In the genomic region with DNA sequence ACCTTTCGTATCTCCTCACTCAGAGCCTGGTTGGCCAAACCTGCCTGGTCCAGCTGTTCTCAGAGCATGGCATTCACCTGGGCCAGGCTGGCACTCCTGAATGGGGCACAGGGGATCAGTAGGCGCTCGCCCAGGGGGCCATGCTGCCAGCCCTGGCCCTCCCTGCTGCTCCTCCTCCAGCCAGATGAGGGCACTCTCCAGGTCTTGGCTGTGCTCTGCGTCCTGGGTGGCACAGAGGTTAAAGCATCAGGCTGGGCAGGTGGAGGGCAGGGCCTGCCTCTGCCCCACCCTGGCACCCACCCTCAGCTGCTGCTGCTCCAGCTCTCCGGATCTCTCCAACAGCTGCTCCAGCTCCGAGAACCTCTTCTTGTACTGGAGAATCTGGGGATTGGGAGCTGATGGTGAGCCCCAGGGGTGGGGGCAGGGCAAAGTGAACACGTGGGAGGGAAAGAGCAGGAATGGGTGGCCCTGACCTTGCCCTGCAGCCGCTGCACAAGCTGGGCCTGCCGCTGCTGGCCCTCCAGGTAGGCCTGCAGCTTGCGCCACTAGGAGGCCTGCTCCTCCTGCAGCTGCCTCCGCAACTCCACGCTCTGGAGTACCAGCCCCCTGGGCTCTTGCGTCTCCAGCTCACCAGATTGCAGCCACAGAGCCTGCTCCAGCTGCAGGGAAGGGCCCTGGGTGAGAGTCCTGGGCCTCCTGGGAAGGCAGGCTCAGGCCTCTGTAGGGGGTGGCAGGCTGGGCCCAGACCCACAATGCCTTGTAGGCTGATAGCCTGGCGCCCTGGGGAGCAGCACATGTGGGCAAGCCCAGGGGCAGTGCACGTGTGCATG, we compare ENCODE assay signal across 9 cellular contexts. TPM values are rescaled to one million over a fixed set of nuclear protein-coding genes. Genes with fewer than 3 reads are reported as not detected.
DNase-seq lines count a peak whose midpoint lies in the region; ATAC-seq, FAIRE-seq and TF ChIP-seq lines count a peak whose summit lies in the region.
"Not testable (repeated sequence)": the region's sequence is repeated elsewhere in the genome, so short reads cannot be mapped to it uniquely, and the experiment has no call there.
"Had no signal": no experiment of that assay in that cellular context is flagged by ENCODE, and none has a peak within 500 bp of the region (broad histone marks: within the 10 kb centered on the region; RNA-seq: fewer than 3 reads in every experiment).

No MANE protein-coding gene starts in this region.

- TF ChIP-seq EP300 in HepG2 (IDR thresholded peaks at IDR 0.05; ENCODE audit: low read depth in 2 of 2, low read length in 2 of 2); HepG2 (CRISPR knock-in tag; IDR thresholded peaks at IDR 0.05; ENCODE audit: borderline replicate concordance): not testable (repeated sequence)

- not testable (repeated sequence) for H3K79me2 ChIP-seq in OCI-LY3 (ENCODE audit: low read length); HepG2 (ENCODE audit: insufficient read depth, low read length)

- peak; percentile 40 for FAIRE-seq in HepG2 (lab: Jason Lieb, UNC)

- not testable (repeated sequence) for TF ChIP-seq RAD21 in HepG2 (CRISPR knock-in tag; IDR thresholded peaks at IDR 0.05)

- H2AFZ ChIP-seq in OCI-LY3 (ENCODE audit: low read depth, low read length); HepG2 (ENCODE audit: low read length): not testable (repeated sequence)

- not testable (repeated sequence) for H3K4me1 ChIP-seq in CD8-positive, alpha-beta T cell (ENCODE audit: insufficient read depth, low read length); OCI-LY3 (ENCODE audit: low read length); HepG2 (ENCODE audit: insufficient read depth, low read length)

- H3K36me3 Mint-ChIP-seq in CD8-positive, alpha-beta T cell; activated B cell treated with CpG ODN at 0.5 μM for 24 hours (ENCODE audit: low read depth); activated naive CD8-positive, alpha-beta T cell treated with anti-CD3 and anti-CD28 coated beads, Interleukin-2, amount 10 ng/mL, durations not matched to agents 7 days and 5 days; natural killer cell: not testable (repeated sequence)

- H3K4me3 ChIP-seq in CD8-positive, alpha-beta T cell (ENCODE audit: low read depth, low read length); HepG2 (replicated peaks in 1 of 3; ENCODE audit: insufficient read depth in 1 of 3, low read depth in 2 of 3, low read length in 3 of 3): not testable (repeated sequence)
- H3K4me3 ChIP-seq in OCI-LY3 (ENCODE audit: low read length), result peak overlapping the region; percentile 53; the same call in 1 of the 2 replicates

- H3K9ac ChIP-seq in OCI-LY3 (ENCODE audit: low read length); HepG2 (ENCODE audit: insufficient read depth, low read depth, low read length): not testable (repeated sequence)

- H3K9me3 ChIP-seq in CD8-positive, alpha-beta T cell (ENCODE audit: low read length); OCI-LY3 (ENCODE audit: insufficient read depth, low read length); HepG2 (ENCODE audit: low read length): not testable (repeated sequence)

- not testable (repeated sequence) for H3K4me3 Mint-ChIP-seq in CD8-positive, alpha-beta T cell; activated B cell treated with CpG ODN at 0.5 μM for 24 hours; activated naive CD8-positive, alpha-beta T cell treated with anti-CD3 and anti-CD28 coated beads, Interleukin-2, amount 10 ng/mL, durations not matched to agents 7 days and 5 days; natural killer cell; stimulated activated naive CD8-positive, alpha-beta T cell treated with anti-CD3 and anti-CD28 coated beads, Interleukin-15, amount 100 ng/mL, for 72 hours

- in situ Hi-C loops in HepG2 (cut with HindIII; ENCODE audit: extremely low pct_ligation_motif_present, low pct_unique_long_range_greater_than_20kb), result not testable (repeated sequence)

- H4K20me1 ChIP-seq in OCI-LY3 (ENCODE audit: insufficient read depth, low read length); HepG2 (ENCODE audit: insufficient read depth, low read length): not testable (repeated sequence)

- not testable (repeated sequence) for DNase-seq in CD8-positive, alpha-beta T cell; activated B cell treated with CpG ODN at 0.5 μM for 24 hours; activated naive CD8-positive, alpha-beta T cell treated with anti-CD3 and anti-CD28 coated beads, Interleukin-2, amount 10 ng/mL, durations not matched to agents 7 days and 5 days; HepG2 (ENCODE audit: low spot score); natural killer cell; stimulated activated naive CD8-positive, alpha-beta T cell treated with anti-CD3 and anti-CD28 coated beads, Interleukin-15, amount 100 ng/mL, for 72 hours

- peak; percentile 73 for ATAC-seq in CD8-positive, alpha-beta T cell
- ATAC-seq in activated B cell treated with CpG ODN at 0.5 μM for 24 hours (ENCODE audit: low read depth) (peak; percentile 86), esophagus mucosa (peak; percentile 65), HepG2 (peak; percentile 92), natural killer cell (peak in 2 of 3 donors; percentile 31 to 46)
- peak; percentile 77 for ATAC-seq in activated naive CD8-positive, alpha-beta T cell treated with anti-CD3 and anti-CD28 coated beads, Interleukin-2, amount 10 ng/mL, durations not matched to agents 7 days and 5 days (ENCODE audit: low read depth)
- peak; percentile 81 for ATAC-seq in stimulated activated naive CD8-positive, alpha-beta T cell treated with anti-CD3 and anti-CD28 coated beads, Interleukin-15, amount 100 ng/mL, for 72 hours

- H3K9me3 Mint-ChIP-seq in CD8-positive, alpha-beta T cell; activated B cell treated with CpG ODN at 0.5 μM for 24 hours; activated naive CD8-positive, alpha-beta T cell treated with anti-CD3 and anti-CD28 coated beads, Interleukin-2, amount 10 ng/mL, durations not matched to agents 7 days and 5 days; natural killer cell; stimulated activated naive CD8-positive, alpha-beta T cell treated with anti-CD3 and anti-CD28 coated beads, Interleukin-15, amount 100 ng/mL, for 72 hours: not testable (repeated sequence)

- not testable (repeated sequence) for H3K27me3 ChIP-seq in CD8-positive, alpha-beta T cell (ENCODE audit: insufficient read depth, low read length); OCI-LY3 (ENCODE audit: low read depth, low read length); HepG2 (ENCODE audit: control insufficient read depth in 1 of 2, insufficient read depth in 2 of 2, low read length in 2 of 2)

- intact Hi-C loops in CD8-positive, alpha-beta T cell (cut with DNase I, micrococcal nuclease); activated B cell treated with CpG ODN at 0.5 μM for 24 hours (cut with micrococcal nuclease); HepG2 (cut with micrococcal nuclease; ENCODE audit: unreplicated experiment); natural killer cell (cut with micrococcal nuclease): not testable (repeated sequence)

- H3K27ac Mint-ChIP-seq in CD8-positive, alpha-beta T cell; activated B cell treated with CpG ODN at 0.5 μM for 24 hours; activated naive CD8-positive, alpha-beta T cell treated with anti-CD3 and anti-CD28 coated beads, Interleukin-2, amount 10 ng/mL, durations not matched to agents 7 days and 5 days; natural killer cell; stimulated activated naive CD8-positive, alpha-beta T cell treated with anti-CD3 and anti-CD28 coated beads, Interleukin-15, amount 100 ng/mL, for 72 hours: not testable (repeated sequence)

- not testable (repeated sequence) for H3K27me3 Mint-ChIP-seq in CD8-positive, alpha-beta T cell (ENCODE audit: low read depth); activated B cell treated with CpG ODN at 0.5 μM for 24 hours; activated naive CD8-positive, alpha-beta T cell treated with anti-CD3 and anti-CD28 coated beads, Interleukin-2, amount 10 ng/mL, durations not matched to agents 7 days and 5 days; natural killer cell (ENCODE audit: low read depth in 2 of 2); stimulated activated naive CD8-positive, alpha-beta T cell treated with anti-CD3 and anti-CD28 coated beads, Interleukin-15, amount 100 ng/mL, for 72 hours

- POLR2A ChIA-PET in CD8-positive, alpha-beta T cell (lab: Charles Lee); activated B cell treated with CpG ODN at 0.5 μM for 24 hours (lab: Charles Lee); activated naive CD8-positive, alpha-beta T cell treated with anti-CD3 and anti-CD28 coated beads, Interleukin-2, amount 10 ng/mL, durations not matched to agents 7 days and 5 days (lab: Charles Lee); HepG2 (lab: Yijun Ruan, JAX): not testable (repeated sequence)

- H3K4me1 Mint-ChIP-seq in CD8-positive, alpha-beta T cell (ENCODE audit: low read depth); activated B cell treated with CpG ODN at 0.5 μM for 24 hours; activated naive CD8-positive, alpha-beta T cell treated with anti-CD3 and anti-CD28 coated beads, Interleukin-2, amount 10 ng/mL, durations not matched to agents 7 days and 5 days; natural killer cell; stimulated activated naive CD8-positive, alpha-beta T cell treated with anti-CD3 and anti-CD28 coated beads, Interleukin-15, amount 100 ng/mL, for 72 hours: not testable (repeated sequence)

- H3K27ac ChIP-seq in CD8-positive, alpha-beta T cell (ENCODE audit: low read depth, low read length); OCI-LY3 (ENCODE audit: low read length); HepG2 (ENCODE audit: extremely low read length, insufficient read depth, low read length): not testable (repeated sequence)

- H3K4me2 ChIP-seq in OCI-LY3 (ENCODE audit: low read length) (peak overlapping the region; percentile 44; the same call in 1 of the 2 replicates), HepG2 (ENCODE audit: low read depth, low read length) (peak overlapping the region; percentile 51)

- not testable (repeated sequence) for H3K36me3 ChIP-seq in CD8-positive, alpha-beta T cell (ENCODE audit: insufficient read depth, low read length); OCI-LY3 (replicated peaks; ENCODE audit: low read depth, low read length); HepG2 (replicated peaks in 1 of 2; ENCODE audit: control insufficient read depth in 1 of 2, insufficient read depth in 2 of 2, low read length in 2 of 2)

- CTCF ChIA-PET in CD8-positive, alpha-beta T cell (lab: Charles Lee); activated B cell treated with CpG ODN at 0.5 μM for 24 hours (lab: Charles Lee); HepG2 (lab: Yijun Ruan, JAX; ENCODE audit: low intra/inter-chr PET ratio, low total read pairs): not testable (repeated sequence)

- TF ChIP-seq CTCF in CD8-positive, alpha-beta T cell (IDR thresholded peaks at IDR 0.05); OCI-LY3 (IDR thresholded peaks at IDR 0.05; ENCODE audit: low read depth, low read length); activated B cell treated with CpG ODN at 0.5 μM for 24 hours (IDR thresholded peaks at IDR 0.05); HepG2 (CRISPR knock-in tag; IDR thresholded peaks at IDR 0.05); natural killer cell (IDR thresholded peaks at IDR 0.05): not testable (repeated sequence)

- not testable (repeated sequence) for TF ChIP-seq POLR2A in HepG2 (IDR thresholded peaks at IDR 0.05; ENCODE audit: insufficient read depth in 1 of 2, low read depth in 2 of 2, low read length in 2 of 2)

- TSS peak; percentile 46 for BruUV-seq in HepG2 (replicated peaks; lab: Mats Ljungman, UMichigan)

- no CpG with 5 or more reads among the region's 15 CpGs for WGBS in HepG2 (ENCODE audit: low lambda C conversion rate)

RNA-seq across cellular contexts. Expression of gene RNU1-3, which starts 10.0 kb away (rescaled TPM):
- 1,000 to 10,000 TPM; 3,774 to 3,852 TPM for total RNA-seq in CD8-positive, alpha-beta T cell
- 3,526 and 4,195 TPM in 2 replicates for total RNA-seq in activated B cell treated with CpG ODN at 0.5 μM for 24 hours
- total RNA-seq in activated naive CD8-positive, alpha-beta T cell treated with anti-CD3 and anti-CD28 coated beads, Interleukin-2, amount 10 ng/mL, durations not matched to agents 7 days and 5 days, result 1,000 to 10,000 TPM; 3,257 to 3,430 TPM
- total RNA-seq in esophagus mucosa, result 6,387 TPM
- 859 and 11,018 TPM in 2 replicates for total RNA-seq in HepG2 (2016; rRNA removed; fragmentation: Illumina TruSeq; extraction: Trizol)
- total RNA-seq in HepG2 (2016; cell fraction: cytosol; rRNA removed; fragmentation: Illumina TruSeq; extraction: Trizol; ENCODE audit: low read depth), result 16,281 and 17,236 TPM in 2 replicates
- 1,309 and 10,613 TPM in 2 replicates for total RNA-seq in HepG2 (2016; cell fraction: insoluble cytoplasmic fraction; rRNA removed; fragmentation: Illumina TruSeq; extraction: Trizol)
- 2,848 and 3,475 TPM in 2 replicates for total RNA-seq in HepG2 (2016; cell fraction: membrane; rRNA removed; fragmentation: Illumina TruSeq; extraction: Trizol)
- total RNA-seq in HepG2 (2016; cell fraction: nucleus; rRNA removed; fragmentation: Illumina TruSeq; extraction: Trizol), result 52,466 and 64,417 TPM in 2 replicates
- under 0.01 TPM in 2 replicates for polyA plus RNA-seq in HepG2 (2011; rRNA removed)
- polyA plus RNA-seq in HepG2 (2011; cell fraction: cytosol; rRNA removed), result under 0.01 TPM in 2 replicates
- polyA plus RNA-seq in HepG2 (2011; cell fraction: nucleus; rRNA removed), result under 0.01 TPM in 2 replicates
- polyA plus RNA-seq in HepG2 (2012), result 59.2 and 78.2 TPM in 2 replicates
- polyA plus RNA-seq in HepG2 (2016; cell fraction: cytosol; fragmentation: Illumina TruSeq; extraction: Trizol; ENCODE audit: low read depth), result 27.3 and 44.4 TPM in 2 replicates
- polyA plus RNA-seq in HepG2 (2016; cell fraction: insoluble cytoplasmic fraction; fragmentation: Illumina TruSeq; extraction: Trizol; ENCODE audit: low read depth), result not detected in 2 replicates
- polyA plus RNA-seq in HepG2 (2016; cell fraction: membrane; fragmentation: Illumina TruSeq; extraction: Trizol; ENCODE audit: low read depth), result not detected in 2 replicates
- polyA plus RNA-seq in HepG2 (2016; cell fraction: nucleus; fragmentation: Illumina TruSeq; extraction: Trizol; ENCODE audit: insufficient read depth, low read depth), result 32.8 TPM in 1 of 2 replicates, not detected in the other
- 12,820 and 15,604 TPM in 2 replicates for polyA minus RNA-seq in HepG2 (2011; rRNA and poly(A)+ RNA removed; ENCODE audit: low replicate concordance)
- polyA minus RNA-seq in HepG2 (2011; cell fraction: cytosol; rRNA and poly(A)+ RNA removed), result 90,102 and 105,040 TPM in 2 replicates
- polyA minus RNA-seq in HepG2 (2011; cell fraction: nucleus; rRNA and poly(A)+ RNA removed), result 42,574 and 58,030 TPM in 2 replicates
- 1,000 to 10,000 TPM; 2,937 to 3,261 (median 3,038) TPM for total RNA-seq in natural killer cell
- polyA plus RNA-seq: CD8-positive, alpha-beta memory T cell had no signal

RNA-seq across cellular contexts. Expression of gene NBPF1, which starts 43.4 kb away (rescaled TPM):
- 1 to 10 TPM; 5.4 to 7.0 TPM for total RNA-seq in CD8-positive, alpha-beta T cell
- total RNA-seq in activated B cell treated with CpG ODN at 0.5 μM for 24 hours (20.0 and 20.2 TPM in 2 replicates), esophagus mucosa (24.7 TPM), HepG2 (2016; rRNA removed; fragmentation: Illumina TruSeq; extraction: Trizol) (35.6 and 36.2 TPM in 2 replicates), natural killer cell (10 to 100 TPM; 18.4 to 26.0 (median 22.8) TPM)
- total RNA-seq in activated naive CD8-positive, alpha-beta T cell treated with anti-CD3 and anti-CD28 coated beads, Interleukin-2, amount 10 ng/mL, durations not matched to agents 7 days and 5 days, result 10 to 100 TPM; 11.3 to 12.6 TPM
- 2.8 and 3.7 TPM in 2 replicates for total RNA-seq in HepG2 (2016; cell fraction: cytosol; rRNA removed; fragmentation: Illumina TruSeq; extraction: Trizol; ENCODE audit: low read depth)
- total RNA-seq in HepG2 (2016; cell fraction: insoluble cytoplasmic fraction; rRNA removed; fragmentation: Illumina TruSeq; extraction: Trizol), result 33.6 and 35.9 TPM in 2 replicates
- total RNA-seq in HepG2 (2016; cell fraction: membrane; rRNA removed; fragmentation: Illumina TruSeq; extraction: Trizol), result 12.7 and 15.7 TPM in 2 replicates
- total RNA-seq in HepG2 (2016; cell fraction: nucleus; rRNA removed; fragmentation: Illumina TruSeq; extraction: Trizol), result 43.1 and 51.6 TPM in 2 replicates
- 30.3 and 38.8 TPM in 2 replicates for polyA plus RNA-seq in HepG2 (2011; rRNA removed)
- polyA plus RNA-seq in HepG2 (2011; cell fraction: cytosol; rRNA removed), result 13.9 and 24.8 TPM in 2 replicates
- 44.1 and 66.8 TPM in 2 replicates for polyA plus RNA-seq in HepG2 (2011; cell fraction: nucleus; rRNA removed)
- polyA plus RNA-seq in HepG2 (2012), result 24.2 and 34.4 TPM in 2 replicates
- 3.5 and 3.8 TPM in 2 replicates for polyA plus RNA-seq in HepG2 (2016; cell fraction: cytosol; fragmentation: Illumina TruSeq; extraction: Trizol; ENCODE audit: low read depth)
- 24.0 and 26.6 TPM in 2 replicates for polyA plus RNA-seq in HepG2 (2016; cell fraction: insoluble cytoplasmic fraction; fragmentation: Illumina TruSeq; extraction: Trizol; ENCODE audit: low read depth)
- 12.4 and 14.6 TPM in 2 replicates for polyA plus RNA-seq in HepG2 (2016; cell fraction: membrane; fragmentation: Illumina TruSeq; extraction: Trizol; ENCODE audit: low read depth)
- 54.4 and 54.5 TPM in 2 replicates for polyA plus RNA-seq in HepG2 (2016; cell fraction: nucleus; fragmentation: Illumina TruSeq; extraction: Trizol; ENCODE audit: insufficient read depth, low read depth)
- polyA minus RNA-seq in HepG2 (2011; rRNA and poly(A)+ RNA removed; ENCODE audit: low replicate concordance), result 29.8 and 35.9 TPM in 2 replicates
- 20.5 and 26.0 TPM in 2 replicates for polyA minus RNA-seq in HepG2 (2011; cell fraction: cytosol; rRNA and poly(A)+ RNA removed)
- 98.8 and 162 TPM in 2 replicates for polyA minus RNA-seq in HepG2 (2011; cell fraction: nucleus; rRNA and poly(A)+ RNA removed)

Comparison
In these comparisons a context has a peak if more than half of its experiments do, and no peak if none do; other contexts are left out.
1. ATAC-seq: peak in every context shown above with its lines; median percentile 92 in HepG2; 86 in activated B cell treated with CpG ODN at 0.5 μM for 24 hours; 81 in stimulated activated naive CD8-positive, alpha-beta T cell treated with anti-CD3 and anti-CD28 coated beads, Interleukin-15, amount 100 ng/mL, for 72 hours; 77 in activated naive CD8-positive, alpha-beta T cell treated with anti-CD3 and anti-CD28 coated beads, Interleukin-2, amount 10 ng/mL, durations not matched to agents 7 days and 5 days; 73 in CD8-positive, alpha-beta T cell; 65 in esophagus mucosa; 38 in natural killer cell.